In genomic region chr14:49865431-49865859, GRCh38 we compare ENCODE assay signal across 8 cellular contexts.
A peak's percentile ranks its signal among the peaks of the same experiment; 100 is the strongest.
DNase-seq lines count a peak whose midpoint lies in the region; ATAC-seq lines count a peak whose summit lies in the region.

No MANE protein-coding gene starts in this region.

- no peak for ATAC-seq in GM19455 (IDR thresholded peaks at IDR 0.05; ENCODE audit: unreplicated experiment)
- no peak for ATAC-seq in HG03097 (IDR thresholded peaks at IDR 0.05; ENCODE audit: low FRiP score, unreplicated experiment)

- DNase-seq in EH (ENCODE audit: low read depth): peak; percentile 67
- DNase-seq in NCI-H1092 (lab: John Stamatoyannopoulos, UW): peak; percentile 21
- peak; percentile 53 to 72 (median 67) for DNase-seq in T-helper 2 cell
- DNase-seq in anterior cingulate cortex (lab: John Stamatoyannopoulos, UW): peak in 45 of 58 donors; percentile 1 to 77 (median 18)
- peak; percentile 22 for DNase-seq in iPS-NIHi11 (ENCODE audit: low spot score)
- DNase-seq in stimulated activated CD4-positive, alpha-beta T cell treated with anti-CD3 and anti-CD28 coated beads, Interleukin-15, amount 100 ng/mL, for 24 hours: peak; percentile 87

Comparison
In these comparisons a context has a peak if more than half of its experiments do, and no peak if none do; other contexts are left out.
1. DNase-seq: peak in every context shown above with its lines; median percentile 87 in stimulated activated CD4-positive, alpha-beta T cell treated with anti-CD3 and anti-CD28 coated beads, Interleukin-15, amount 100 ng/mL, for 24 hours; 67 in EH; 67 in T-helper 2 cell; 22 in iPS-NIHi11; 21 in NCI-H1092; 18 in anterior cingulate cortex.